In the genomic region with DNA sequence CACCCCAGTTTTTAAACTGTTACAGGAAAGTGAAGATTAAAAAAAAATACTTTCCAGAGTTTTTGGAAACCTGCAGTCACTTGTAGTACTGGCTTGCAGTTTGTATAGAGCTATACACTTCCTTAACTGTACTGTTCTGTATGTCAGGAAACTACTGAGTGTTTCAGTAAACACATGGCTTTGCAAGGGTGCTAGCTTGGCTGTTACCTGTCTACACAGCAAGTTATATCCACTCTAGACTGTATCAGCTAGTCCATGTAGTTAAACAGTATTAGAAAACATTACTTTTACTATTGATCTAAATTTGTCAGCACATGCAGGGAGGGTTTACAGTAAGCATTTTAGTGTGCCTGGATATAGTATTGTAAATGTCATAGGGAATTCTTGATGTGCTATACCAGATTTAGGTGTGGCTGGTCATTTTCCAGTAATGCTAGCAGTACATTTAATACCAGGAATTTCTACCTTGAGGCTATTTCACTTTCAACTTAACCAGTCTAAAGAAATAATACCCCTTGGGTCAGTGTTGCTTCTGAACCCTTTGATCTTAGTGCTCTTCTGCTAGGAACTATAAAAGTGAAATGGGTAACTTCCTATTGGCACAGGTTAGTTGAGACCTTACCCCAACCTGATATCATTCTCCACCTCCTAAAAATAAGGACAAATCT, we compare ENCODE assay signal across 1 cellular context.
TF ChIP-seq lines count a peak whose summit lies in the region.

No MANE protein-coding gene starts in this region.

TF ChIP-seq in H1, 55 proteins besides CTCF, POLR2A, EP300 and RAD21 (continued from another document):
- TF ChIP-seq TAF7 (optimal IDR thresholded peaks at IDR 0.05; ENCODE audit: borderline replicate concordance, low read depth, low read length) (no peak), KDM5A (IDR thresholded peaks at IDR 0.05; ENCODE audit: low read length) (no peak), RXRA (IDR thresholded peaks at IDR 0.05; ENCODE audit: insufficient read depth, low read depth, low read length) (no peak), CHD2 (IDR thresholded peaks at IDR 0.05; ENCODE audit: low read length) (no peak), SIX5 (IDR thresholded peaks at IDR 0.05; ENCODE audit: low read depth, low read length) (no peak), TAF1 (IDR thresholded peaks at IDR 0.05; ENCODE audit: low read depth, low read length) (no peak), MAFK (IDR thresholded peaks at IDR 0.05; ENCODE audit: low read depth, low read length) (no peak), KDM1A (IDR thresholded peaks at IDR 0.05; ENCODE audit: borderline replicate concordance, low read length) (no peak), CBX5 (IDR thresholded peaks at IDR 0.05; ENCODE audit: low read depth, low read length) (no peak), KDM4A (IDR thresholded peaks at IDR 0.05; ENCODE audit: low read depth, low read length, severe bottlenecking) (no peak), CBX8 (IDR thresholded peaks at IDR 0.05; ENCODE audit: borderline replicate concordance, low read depth, low read length) (no peak)
- TF ChIP-seq, protein P1, sequence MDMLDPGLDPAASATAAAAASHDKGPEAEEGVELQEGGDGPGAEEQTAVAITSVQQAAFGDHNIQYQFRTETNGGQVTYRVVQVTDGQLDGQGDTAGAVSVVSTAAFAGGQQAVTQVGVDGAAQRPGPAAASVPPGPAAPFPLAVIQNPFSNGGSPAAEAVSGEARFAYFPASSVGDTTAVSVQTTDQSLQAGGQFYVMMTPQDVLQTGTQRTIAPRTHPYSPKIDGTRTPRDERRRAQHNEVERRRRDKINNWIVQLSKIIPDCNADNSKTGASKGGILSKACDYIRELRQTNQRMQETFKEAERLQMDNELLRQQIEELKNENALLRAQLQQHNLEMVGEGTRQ (IDR thresholded peaks at IDR 0.05; ENCODE audit: low read length): no peak
